Comparison of ENCODE assay signal across 14 cellular contexts in the genomic region with DNA sequence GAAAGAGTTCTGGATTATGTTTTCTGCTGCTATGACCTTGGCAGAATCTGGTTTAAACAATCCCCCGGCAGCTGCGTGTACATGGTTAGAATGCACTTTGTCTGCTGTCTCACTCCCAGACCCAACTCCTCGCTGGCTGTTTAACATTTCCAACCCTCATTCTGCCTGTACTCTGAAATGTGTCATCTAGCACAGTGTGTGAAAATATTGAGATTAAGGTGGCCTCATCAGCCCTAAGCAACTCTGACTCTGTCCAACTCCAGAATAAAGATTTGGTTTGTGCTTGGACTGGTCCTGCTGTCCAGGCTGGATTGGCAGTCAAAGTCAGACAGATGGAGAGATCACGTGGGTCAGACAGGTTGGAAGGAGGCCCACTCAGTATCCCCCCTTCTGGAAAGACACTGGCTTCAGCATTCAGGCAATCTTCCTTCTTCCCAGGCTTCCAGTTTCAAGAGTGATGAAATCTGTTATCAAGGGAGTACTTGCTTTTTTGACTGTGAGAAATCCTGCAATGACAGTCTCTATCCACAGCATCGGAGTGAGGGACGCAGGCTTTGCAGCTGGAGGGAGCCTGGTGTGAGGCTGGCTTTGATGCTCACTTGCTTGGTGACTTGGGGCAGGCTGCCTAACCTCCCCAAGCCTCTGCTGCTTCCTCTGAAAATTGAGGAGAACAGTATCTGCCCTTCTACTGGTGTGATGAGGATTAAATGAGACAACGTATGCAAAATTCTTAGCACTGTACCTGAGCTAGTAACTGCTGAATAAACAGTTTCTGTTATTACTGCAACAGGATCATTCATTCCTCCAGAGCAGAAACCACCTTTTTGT. TPM values are rescaled to one million over a fixed set of nuclear protein-coding genes. Genes with fewer than 3 reads are reported as not detected.
DNase-seq lines count a peak whose midpoint lies in the region; ATAC-seq and TF ChIP-seq lines count a peak whose summit lies in the region.
"Had no signal": no experiment of that assay in that cellular context is flagged by ENCODE, and none has a peak within 500 bp of the region (broad histone marks: within the 10 kb centered on the region; RNA-seq: fewer than 3 reads in every experiment).

No MANE protein-coding gene starts in this region.

- no peak overlapping the region for H3K4ac ChIP-seq in IMR-90 (ENCODE audit: low read depth, low read length)

- H3K9me1 ChIP-seq in IMR-90 (ENCODE audit: insufficient read depth, low read length), result peaks cover 3% of the 10 kb centered on the region; the same call in 1 of the 2 replicates

- intact Hi-C loops in IMR-90 (cut with micrococcal nuclease) (no loop called here), body of pancreas (cut with DNase I) (no loop called here), gastrocnemius medialis (cut with DNase I; ENCODE audit: low total_unique reads) (loop anchor here (2.0 kb wide), 1 partner anchor 15 kb away; no protein-coding TSS in a partner anchor)

- H2AK9ac ChIP-seq in IMR-90 (replicated peaks; ENCODE audit: low read depth, low read length, poor library complexity), result no peak overlapping the region

- dilution Hi-C loops in IMR-90 (cut with HindIII; ENCODE audit: low sequenced_read_pairs, unreplicated experiment), result loop anchor here (25.0 kb wide), 1 partner anchor 141 kb away; no protein-coding TSS in a partner anchor

- peaks cover 14% of the 10 kb centered on the region for H3K27me3 ChIP-seq in IMR-90 (ENCODE audit: control insufficient read depth, insufficient read depth, low read length)
- H3K27me3 ChIP-seq in body of pancreas, result no peaks in the 10 kb centered on the region
- H3K27me3 ChIP-seq in gastrocnemius medialis, result no peaks in the 10 kb centered on the region
- H3K27me3 ChIP-seq: adrenal gland had no signal

- no peaks in the 10 kb centered on the region for H3K79me1 ChIP-seq in IMR-90 (ENCODE audit: low read depth in 1 of 2, low read length in 2 of 2)

- H4K8ac ChIP-seq in IMR-90 (ENCODE audit: low read depth in 2 of 2, low read length in 2 of 2), result no peak overlapping the region

- H3K18ac ChIP-seq in IMR-90 (ENCODE audit: low read depth, low read length), result no peak overlapping the region

- H3K23ac ChIP-seq in IMR-90 (ENCODE audit: low read depth, low read length), result no peak overlapping the region

- H3K4me1 ChIP-seq in IMR-90 (ENCODE audit: control insufficient read depth, insufficient read depth, low read length) (peaks cover 2% of the 10 kb centered on the region; the same call in 1 of the 2 replicates), body of pancreas (peaks cover 29% of the 10 kb centered on the region), gastrocnemius medialis (peaks cover 64 to 68% of the 10 kb centered on the region in 2 donors)

- H2AFZ ChIP-seq in IMR-90 (replicated peaks; ENCODE audit: low read length, poor library complexity), result no peak overlapping the region

- no peak overlapping the region for H2BK15ac ChIP-seq in IMR-90 (ENCODE audit: low read depth, low read length)

- no peak overlapping the region for H3K4me3 ChIP-seq in IMR-90 (ENCODE audit: insufficient read depth, low read depth, low read length)
- H3K4me3 ChIP-seq in body of pancreas, result no peak overlapping the region
- no peak overlapping the region for H3K4me3 ChIP-seq in gastrocnemius medialis
- H3K4me3 ChIP-seq: adrenal gland had no signal

- H3K9ac ChIP-seq in IMR-90 (ENCODE audit: low read depth, low read length), result no peak overlapping the region

- TF ChIP-seq RAD21 in IMR-90 (IDR thresholded peaks at IDR 0.05; ENCODE audit: low read length), result no peak

- TF ChIP-seq CTCF in IMR-90 (conservative IDR thresholded peaks at IDR 0.05; ENCODE audit: low read depth, low read length), result no peak
- no peak for TF ChIP-seq CTCF in body of pancreas (IDR thresholded peaks at IDR 0.05)
- TF ChIP-seq CTCF in gastrocnemius medialis (IDR thresholded peaks at IDR 0.05 in 4 of 5, conservative IDR thresholded peaks at IDR 0.05 in 1 of 5), result no peak

- no peaks in the 10 kb centered on the region for H4K20me1 ChIP-seq in IMR-90 (ENCODE audit: insufficient read depth, low read length)

- no peak overlapping the region for H4K91ac ChIP-seq in IMR-90 (ENCODE audit: insufficient read depth, low read depth, low read length)

- no peak overlapping the region; the same call in 1 of the 2 replicates for H3K4me2 ChIP-seq in IMR-90 (ENCODE audit: low read depth, low read length)

- no CpG with 5 or more reads among the region's 7 CpGs for WGBS in IMR-90 (ENCODE audit: extremely low coverage in 2 of 2, insufficient read length in 1 of 2), 2 experiments
- 49 to 54% methylated on average over 7 of the region's 7 CpGs for WGBS in body of pancreas, 2 donors

- no peak overlapping the region for H3K14ac ChIP-seq in IMR-90 (replicated peaks; ENCODE audit: low read depth, low read length)

- H2AK5ac ChIP-seq in IMR-90 (ENCODE audit: low read depth, low read length), result no peak overlapping the region

- no peak overlapping the region for H2BK5ac ChIP-seq in IMR-90 (ENCODE audit: low read depth, low read length, poor library complexity, severe bottlenecking)

- peak; percentile 40 for DNase-seq in IMR-90
- DNase-seq in body of pancreas, result peak in 3 of 4 donors; percentile 16 to 17 (median 17)
- DNase-seq in inferior parietal cortex (ENCODE audit: extremely low spot score), result peak; percentile 27
- DNase-seq in gastrocnemius medialis, result peak in 1 of 2 donors; percentile 67
- DNase-seq in DMS153 treated with DMSO at 0.1 percent for 48 hours (lab: John Stamatoyannopoulos, UW; ENCODE audit: unreplicated experiment), result no peak
- no peak for DNase-seq in retina
- DNase-seq: adrenal gland; effector memory CD8-positive, alpha-beta T cell; naive thymus-derived CD8-positive, alpha-beta T cell; NCI-H226; SHP77 treated with DMSO at 0.1 percent for 48 hours; stimulated activated CD4-positive, alpha-beta T cell treated with anti-CD3 and anti-CD28 coated beads, Interleukin-12 subunit alpha, Interleukin-12 subunit beta, amount 100 ng/mL, for 4 hours had no signal

- BruUV-seq in IMR-90 (replicated peaks; lab: Mats Ljungman, UMichigan), result no TSS peak

- no peak overlapping the region for H2BK20ac ChIP-seq in IMR-90 (ENCODE audit: low read depth, low read length)

- ATAC-seq in IMR-90 (ENCODE audit: low read depth), result peak; percentile 21
- ATAC-seq in body of pancreas, result peak; percentile 38
- peak; percentile 61 to 75 for ATAC-seq in gastrocnemius medialis
- ATAC-seq in HG03469 (IDR thresholded peaks at IDR 0.05; ENCODE audit: unreplicated experiment), result no peak
- ATAC-seq in HG03045 (IDR thresholded peaks at IDR 0.05; ENCODE audit: unreplicated experiment), result no peak
- ATAC-seq: effector memory CD8-positive, alpha-beta T cell; naive thymus-derived CD8-positive, alpha-beta T cell had no signal

- H2BK120ac ChIP-seq in IMR-90 (ENCODE audit: low read depth, low read length), result no peak overlapping the region

- no peaks in the 10 kb centered on the region for H3K9me3 ChIP-seq in IMR-90 (ENCODE audit: control insufficient read depth, insufficient read depth, low read length)
- no peaks in the 10 kb centered on the region for H3K9me3 ChIP-seq in body of pancreas
- no peaks in the 10 kb centered on the region for H3K9me3 ChIP-seq in gastrocnemius medialis
- H3K9me3 ChIP-seq: adrenal gland had no signal

- POLR2A ChIA-PET in IMR-90 (lab: Charles Lee; ENCODE audit: unreplicated experiment), result no interaction called here

- no peak overlapping the region for H4K5ac ChIP-seq in IMR-90 (ENCODE audit: low read depth, low read length)

- in situ Hi-C loops in IMR-90 (cut with MboI; ENCODE audit: low sequenced_read_pairs), result no loop called here
- in situ Hi-C loops in gastrocnemius medialis (cut with MboI; ENCODE audit: low sequenced_read_pairs in 4 of 4), result no loop called here

- H3K56ac ChIP-seq in IMR-90 (ENCODE audit: extremely low read depth, insufficient read depth, low read length), result no peak overlapping the region

- H3K27ac ChIP-seq in IMR-90 (ENCODE audit: insufficient read depth, low read length) (no peak overlapping the region), body of pancreas (no peak overlapping the region), gastrocnemius medialis (peak overlapping the region in 3 of 4 donors; percentile 19 to 42 (median 27))

- CTCF ChIA-PET in IMR-90 (lab: Yijun Ruan, JAX), result interaction anchor here (0.6 kb wide), 1 partner anchor 153 kb away, joined by 3 read pairs; no protein-coding TSS in a partner anchor

- TF ChIP-seq POLR2A in IMR-90 (IDR thresholded peaks at IDR 0.05; ENCODE audit: low read depth, low read length), result no peak
- no peak for TF ChIP-seq POLR2A in body of pancreas (IDR thresholded peaks at IDR 0.05)
- TF ChIP-seq POLR2A in gastrocnemius medialis (IDR thresholded peaks at IDR 0.05), result no peak

- H3K36me3 ChIP-seq in IMR-90 (ENCODE audit: control insufficient read depth, insufficient read depth, low read length) (no peaks in the 10 kb centered on the region), body of pancreas (replicated peaks in 1 of 2; ENCODE audit: insufficient read depth in 1 of 2, low read depth in 2 of 2) (no peaks in the 10 kb centered on the region), gastrocnemius medialis (no peaks in the 10 kb centered on the region)
- H3K36me3 ChIP-seq: adrenal gland had no signal

TF ChIP-seq in IMR-90, 13 proteins besides CTCF, POLR2A, EP300 and RAD21 (continues in another document):
- no peak for TF ChIP-seq FOS (IDR thresholded peaks at IDR 0.05; ENCODE audit: low read depth, low read length)
- peak; percentile 55 for TF ChIP-seq MAFK (IDR thresholded peaks at IDR 0.05; ENCODE audit: low read depth, low read length)
- TF ChIP-seq RFX5 (IDR thresholded peaks at IDR 0.05; ENCODE audit: low read depth, low read length), result no peak
- no peak for TF ChIP-seq USF2 (IDR thresholded peaks at IDR 0.05; ENCODE audit: low read depth, low read length)
- no peak for TF ChIP-seq MXI1 (IDR thresholded peaks at IDR 0.05; ENCODE audit: borderline replicate concordance, low read depth, low read length)

RNA-seq across cellular contexts. Expression of gene ABTB2, which starts 29.8 kb away (rescaled TPM):
- total RNA-seq in IMR-90 (2012; rRNA removed), result 0.18 and 0.28 TPM in 2 replicates
- 2.0 and 2.2 TPM in 2 replicates for polyA plus RNA-seq in IMR-90 (2012; rRNA removed)
- polyA plus RNA-seq in IMR-90 (2012; cell fraction: cytosol; rRNA removed), result 1.2 and 1.9 TPM in 2 replicates
- 2.8 and 5.6 TPM in 2 replicates for polyA plus RNA-seq in IMR-90 (2012; cell fraction: nucleus; rRNA removed; ENCODE audit: low replicate concordance)
- 1 to 10 TPM; 2.1 to 4.3 TPM for total RNA-seq in body of pancreas
- 10 to 100 TPM in 2 of 4 donors, 1 to 10 TPM in 2; 8.8 to 30.7 (median 12.2) TPM for total RNA-seq in gastrocnemius medialis

Comparison
In these comparisons a context has a peak if more than half of its experiments do, and no peak if none do; other contexts are left out.
1. ATAC-seq: peak in IMR-90 (single experiment), body of pancreas (single experiment) and gastrocnemius medialis (2 of 2); none in HG03469 (single experiment) and HG03045 (single experiment).
2. DNase-seq: peak in IMR-90 (single experiment), body of pancreas (3 of 4) and inferior parietal cortex (single experiment); none in DMS153 treated with DMSO at 0.1 percent for 48 hours (single experiment) and retina (single experiment).
3. H3K27ac ChIP-seq: peak in gastrocnemius medialis (3 of 4); none in IMR-90 (single experiment) and body of pancreas (0 of 4).